20 cellular contexts compared by ENCODE assay signal in the genomic region with DNA sequence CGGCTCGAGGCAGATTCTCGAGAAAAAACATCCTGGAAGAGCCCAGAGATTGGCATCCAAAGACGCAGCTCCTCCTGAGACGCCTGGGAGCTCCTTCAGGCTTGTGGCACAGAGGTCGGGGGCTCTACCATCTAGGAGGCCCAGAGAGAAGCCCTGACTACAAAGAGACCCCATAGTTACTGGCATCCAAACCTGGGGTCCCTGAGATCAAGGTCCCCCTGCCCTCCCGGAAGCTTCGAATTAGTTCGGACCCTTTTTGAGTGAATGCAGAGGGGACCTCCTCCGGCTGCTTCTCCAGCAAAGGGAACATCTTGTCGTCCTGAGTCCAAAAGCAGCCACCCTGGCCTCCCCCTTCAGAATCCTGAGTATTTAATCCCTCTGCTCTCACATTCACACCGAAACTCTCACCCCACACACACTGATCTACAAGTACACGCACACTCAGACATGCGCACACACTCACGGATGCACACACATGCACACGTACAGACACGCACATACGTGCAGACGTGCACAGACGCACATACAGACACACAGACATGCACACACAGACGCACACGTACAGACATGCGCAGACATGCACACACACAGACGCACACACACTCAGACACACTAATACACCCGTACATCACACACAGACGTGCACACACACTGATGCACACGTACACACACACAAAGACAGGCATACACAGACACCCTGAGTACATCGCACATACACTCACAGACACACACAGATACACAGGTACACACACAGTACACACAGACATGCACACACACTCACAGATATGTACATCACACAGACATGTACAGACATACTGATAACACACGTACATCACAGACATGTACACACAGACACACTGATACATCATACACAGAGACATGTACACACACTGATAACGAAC. TPM values are rescaled to one million over a fixed set of nuclear protein-coding genes. Genes with fewer than 3 reads are reported as not detected.
A peak's percentile ranks its signal among the peaks of the same experiment; 100 is the strongest.
DNase-seq lines count a peak whose midpoint lies in the region; ATAC-seq, FAIRE-seq and TF ChIP-seq lines count a peak whose summit lies in the region.
"Had no signal": no experiment of that assay in that cellular context is flagged by ENCODE, and none has a peak within 500 bp of the region (broad histone marks: within the 10 kb centered on the region; RNA-seq: fewer than 3 reads in every experiment).

No MANE protein-coding gene starts in this region.

- H3K4me3 ChIP-seq in HUES48 (ENCODE audit: low read depth, low read length): peak overlapping the region; percentile 15; the same call in 1 of the 2 replicates
- no peak overlapping the region for H3K4me3 ChIP-seq in H1 (ENCODE audit: extremely low read depth in 1 of 4, insufficient read depth in 2 of 4, low read depth in 3 of 4, low read length in 4 of 4)
- no peak overlapping the region for H3K4me3 ChIP-seq in spleen
- H3K4me3 ChIP-seq: GM23248 had no signal

- H2BK120ac ChIP-seq in H1 (replicated peaks; ENCODE audit: low read depth, low read length): no peak overlapping the region

- H3K27ac ChIP-seq in HUES48 (ENCODE audit: low read depth, low read length) (no peak overlapping the region), H1 (ENCODE audit: low read depth, low read length) (no peak overlapping the region), spleen (no peak overlapping the region)
- H3K27ac ChIP-seq: GM23248, KMS-11 had no signal

- H3K9me3 ChIP-seq in HUES48 (ENCODE audit: control insufficient read depth, insufficient read depth, low read length) (peaks cover 87% of the 10 kb centered on the region), H1 (ENCODE audit: insufficient read depth in 2 of 2, low read depth in 1 of 2, low read length in 1 of 2) (peaks cover 62 to 79% of the 10 kb centered on the region in 2 experiments), spleen (peaks cover 0 to 89% (median 84%) of the 10 kb centered on the region in 8 donors)

- no peak overlapping the region for H4K91ac ChIP-seq in H1 (replicated peaks; ENCODE audit: insufficient read length, low read length)

- H3K4me2 ChIP-seq in H1 (ENCODE audit: insufficient read depth in 1 of 2, low read depth in 2 of 2, low read length in 2 of 2): no peak overlapping the region
- H3K4me2 ChIP-seq: KMS-11, SK-N-SH had no signal

- no peak for TF ChIP-seq CTCF in H1 (IDR thresholded peaks at IDR 0.05; ENCODE audit: control extremely low read depth in 1 of 3, insufficient read depth in 1 of 3, low read depth in 1 of 3, low read length in 3 of 3)
- TF ChIP-seq CTCF in spleen (IDR thresholded peaks at IDR 0.05 in 8 of 11, conservative IDR thresholded peaks at IDR 0.05 in 3 of 11): no peak

- no peak for ATAC-seq in Right ventricle myocardium superior (ENCODE audit: poor library complexity)

- peaks cover 6% of the 10 kb centered on the region; the same call in 1 of the 2 replicates for H3K36me3 ChIP-seq in HUES48 (ENCODE audit: control insufficient read depth, insufficient read depth, low read length)
- H3K36me3 ChIP-seq in H1 (ENCODE audit: control insufficient read depth in 2 of 4, insufficient read depth in 4 of 4, low read length in 3 of 4): peaks cover 0 to 36% (median 13%) of the 10 kb centered on the region in 4 experiments; a peak in 4 of 8 replicates
- H3K36me3 ChIP-seq in spleen: peaks cover 0 to 61% (median 36%) of the 10 kb centered on the region in 6 donors

- H2BK5ac ChIP-seq in H1 (ENCODE audit: low read depth, low read length): peak overlapping the region; percentile 40; the same call in 1 of the 2 replicates

- H2BK20ac ChIP-seq in H1 (ENCODE audit: low read length): no peak overlapping the region

- no peak for TF ChIP-seq RAD21 in H1 (IDR thresholded peaks at IDR 0.05 in 1 of 2, conservative IDR thresholded peaks at IDR 0.05 in 1 of 2; ENCODE audit: low read depth in 2 of 2, low read length in 2 of 2)

- H3K23ac ChIP-seq in H1 (ENCODE audit: insufficient read length): no peak overlapping the region

- H3K79me2 ChIP-seq in H1 (ENCODE audit: control insufficient read depth in 1 of 2, insufficient read depth in 2 of 2, low read length in 2 of 2): peaks cover 14 to 25% of the 10 kb centered on the region in 2 experiments

- H3K4me1 ChIP-seq in HUES48 (ENCODE audit: control insufficient read depth, insufficient read depth, low read length) (no peaks in the 10 kb centered on the region), H1 (replicated peaks in 1 of 4; ENCODE audit: control insufficient read depth in 3 of 4, insufficient read depth in 4 of 4, low read length in 3 of 4) (peaks cover 0 to 3% (median 1%) of the 10 kb centered on the region in 4 experiments; a peak in 3 of 7 replicates), spleen (peaks cover 5 to 9% (median 8%) of the 10 kb centered on the region in 6 donors)

- H3K27me3 ChIP-seq in HUES48 (ENCODE audit: control insufficient read depth, insufficient read depth, low read length) (no peaks in the 10 kb centered on the region), H1 (replicated peaks in 1 of 4; ENCODE audit: control insufficient read depth in 3 of 4, extremely low read depth in 1 of 4, insufficient read depth in 3 of 4, low read length in 3 of 4) (no peaks in the 10 kb centered on the region), spleen (replicated peaks in 1 of 7) (no peaks in the 10 kb centered on the region)

- H2BK12ac ChIP-seq in H1 (ENCODE audit: low read depth, low read length): no peak overlapping the region

- no peak overlapping the region for H3K18ac ChIP-seq in H1 (ENCODE audit: extremely low read depth, low read length)

- peak overlapping the region; percentile 92; the same call in 1 of the 2 replicates for H2AK5ac ChIP-seq in H1 (ENCODE audit: low read depth, low read length)

- TF ChIP-seq POLR2A in H1 (IDR thresholded peaks at IDR 0.05; ENCODE audit: control extremely low read depth in 1 of 2, low read depth in 2 of 2, low read length in 2 of 2) (no peak), spleen (IDR thresholded peaks at IDR 0.05) (no peak)

- H2AFZ ChIP-seq in H1 (ENCODE audit: low read length): no peak overlapping the region
- H2AFZ ChIP-seq: GM23248 had no signal

- H4K20me1 ChIP-seq in H1 (replicated peaks in 1 of 2; ENCODE audit: control insufficient read depth in 1 of 2, insufficient read depth in 2 of 2, low read length in 2 of 2): peaks cover 0 to 10% of the 10 kb centered on the region in 2 experiments

- H3K4ac ChIP-seq in H1 (replicated peaks; ENCODE audit: insufficient read length, low read depth, low read length): no peak overlapping the region

- TF ChIP-seq EP300 in H1 (IDR thresholded peaks at IDR 0.05; ENCODE audit: borderline replicate concordance in 1 of 2, low read depth in 2 of 2, low read length in 2 of 2): no peak

- H3K23me2 ChIP-seq in H1 (ENCODE audit: low read depth, low read length): peaks cover 11% of the 10 kb centered on the region

- CTCF ChIA-PET in H1 (lab: Charles Lee; ENCODE audit: partially characterized antibody): no interaction called here

- intact Hi-C loops in spleen (cut with DNase I; ENCODE audit: low total_unique reads): no loop called here
- intact Hi-C loops in Right ventricle myocardium superior (cut with DNase I): no loop called here

- FAIRE-seq in H1 (lab: Jason Lieb, UNC): no peak

- no peak overlapping the region for H4K8ac ChIP-seq in H1 (ENCODE audit: extremely low read depth, insufficient read depth, low read length)

- no peak overlapping the region for H2BK15ac ChIP-seq in H1 (ENCODE audit: low read length)

- 92% methylated on average over 30 of the region's 30 CpGs; no CpG with 5 or more reads in 1 of the 2 experiments for WGBS in H1 (ENCODE audit: extremely low coverage in 1 of 2, insufficient coverage in 1 of 2, insufficient read length in 1 of 2, insufficient replicate concordance in 2 of 2, low coverage in 1 of 2, low lambda C conversion rate in 2 of 2, missing lambda C conversion rate in 1 of 2), 2 experiments
- 96 to 98% (median 97%) methylated on average over 30 of the region's 30 CpGs for WGBS in spleen, 5 donors

- H4K5ac ChIP-seq in H1 (ENCODE audit: insufficient read length, low read depth, low read length): no peak overlapping the region

- H3K9ac ChIP-seq in HUES48 (ENCODE audit: low read depth, low read length) (no peak overlapping the region), H1 (replicated peaks in 1 of 4; ENCODE audit: extremely low read depth in 1 of 4, low read depth in 3 of 4, low read length in 3 of 4) (no peak overlapping the region)
- H3K9ac ChIP-seq: GM23248, KMS-11, SK-N-SH had no signal

- H3K56ac ChIP-seq in H1 (replicated peaks; ENCODE audit: insufficient read length, low read depth, low read length): no peak overlapping the region

- POLR2A ChIA-PET in H1 (lab: Charles Lee; ENCODE audit: partially characterized antibody): interaction anchor here (1.2 to 1.6 kb wide), 2 partner anchors 35 to 42 kb away, joined by 3 to 8 read pairs; no protein-coding TSS in a partner anchor

- H3K79me1 ChIP-seq in H1 (ENCODE audit: low read depth, low read length): peaks cover 14% of the 10 kb centered on the region

- DNase-seq in H1 (ENCODE audit: low read depth in 1 of 2, low spot score in 2 of 2) (no peak), mesenteric fat pad (ENCODE audit: low spot score) (peak; percentile 57), spleen (peak; percentile 42), DMS 273 treated with DMSO at 0.1 percent for 48 hours (lab: John Stamatoyannopoulos, UW) (no peak), Right ventricle myocardium superior (no peak)
- no peak for DNase-seq in effector CD8-positive, alpha-beta T cell (lab: John Stamatoyannopoulos, UW)
- DNase-seq: GM23248, H9, HFFc6, MM.1S, NCI-H1417, NCI-H1694, NCI-H2029 treated with DMSO at 0.1 percent for 48 hours, NCI-H446 treated with DMSO at 0.1 percent for 48 hours, NCI-H526 treated with DMSO at 0.1 percent for 48 hours, RPMI8226, SHP77 treated with DMSO at 0.1 percent for 48 hours, SK-N-SH had no signal

- H3K14ac ChIP-seq in H1 (ENCODE audit: insufficient read length): no peak overlapping the region

RNA-seq across cellular contexts. Expression of a gene that starts 5.9 kb away (rescaled TPM):
- total RNA-seq in H1 (2021; fragmentation: NEBNext Ultra II Directional; extraction: Animal tissue kit (Norgen Biotek cat#: 25700)): 16.9 and 20.3 TPM in 2 replicates
- 2.7 and 3.6 TPM in 2 replicates for polyA plus RNA-seq in H1 (2011; rRNA removed)
- 4.0 TPM for polyA plus RNA-seq in H1 (2011; cell fraction: cytosol; rRNA removed)
- 7.8 TPM for polyA plus RNA-seq in H1 (2011; cell fraction: nucleus; rRNA removed)
- polyA plus RNA-seq in H1 (2012, experiment 1 of 2): 4.4 to 9.6 TPM (median 6.0 TPM) in 4 replicates
- 0.55 TPM for polyA plus RNA-seq in H1 (2012, experiment 2 of 2)
- polyA plus RNA-seq in H1 (2013, experiment 1 of 2): 14.7 TPM
- 12.7 TPM for polyA plus RNA-seq in H1 (2013, experiment 2 of 2)
- polyA minus RNA-seq in H1 (2011; rRNA and poly(A)+ RNA removed): 10.2 and 20.7 TPM in 2 replicates
- polyA minus RNA-seq in H1 (2011; cell fraction: cytosol; rRNA and poly(A)+ RNA removed): 13.4 TPM
- 45.6 TPM for polyA minus RNA-seq in H1 (2011; cell fraction: nucleus; rRNA and poly(A)+ RNA removed)
- total RNA-seq in mesenteric fat pad: 8.0 TPM
- 10 to 100 TPM; 11.0 to 18.9 (median 12.5) TPM for total RNA-seq in spleen
- 1 to 10 TPM; 1.6 to 3.3 (median 1.9) TPM for polyA plus RNA-seq in spleen
- total RNA-seq in Right ventricle myocardium superior: 11.1 TPM

RNA-seq across cellular contexts. Expression of a gene that starts 36.0 kb away (rescaled TPM):
- 7.6 and 8.4 TPM in 2 replicates for total RNA-seq in H1 (2021; fragmentation: NEBNext Ultra II Directional; extraction: Animal tissue kit (Norgen Biotek cat#: 25700))
- polyA plus RNA-seq in H1 (2011; rRNA removed): 5.8 and 9.0 TPM in 2 replicates
- 9.5 TPM for polyA plus RNA-seq in H1 (2011; cell fraction: cytosol; rRNA removed)
- 12.4 TPM for polyA plus RNA-seq in H1 (2011; cell fraction: nucleus; rRNA removed)
- 5.4 to 6.8 TPM (median 5.8 TPM) in 4 replicates for polyA plus RNA-seq in H1 (2012, experiment 1 of 2)
- 0.25 TPM for polyA plus RNA-seq in H1 (2012, experiment 2 of 2)
- polyA plus RNA-seq in H1 (2013, experiment 1 of 2): 3.4 TPM
- 3.4 TPM for polyA plus RNA-seq in H1 (2013, experiment 2 of 2)
- 7.9 and 10.1 TPM in 2 replicates for polyA minus RNA-seq in H1 (2011; rRNA and poly(A)+ RNA removed)
- 12.6 TPM for polyA minus RNA-seq in H1 (2011; cell fraction: cytosol; rRNA and poly(A)+ RNA removed)
- polyA minus RNA-seq in H1 (2011; cell fraction: nucleus; rRNA and poly(A)+ RNA removed): 25.7 TPM
- total RNA-seq in mesenteric fat pad: 7.0 TPM
- 10 to 100 TPM; 13.2 to 28.7 (median 20.6) TPM for total RNA-seq in spleen
- polyA plus RNA-seq in spleen: 1 to 10 TPM; 4.0 to 6.1 (median 5.6) TPM
- total RNA-seq in Right ventricle myocardium superior: 2.6 TPM

Comparison
In these comparisons a context has a peak if more than half of its experiments do, and no peak if none do; other contexts are left out.
1. DNase-seq: peak in mesenteric fat pad (single experiment) and spleen (single experiment); none in H1 (0 of 2), DMS 273 treated with DMSO at 0.1 percent for 48 hours (single experiment), Right ventricle myocardium superior (single experiment) and effector CD8-positive, alpha-beta T cell (single experiment).